Comparison of ENCODE assay signal across 22 cellular contexts in the genomic region with DNA sequence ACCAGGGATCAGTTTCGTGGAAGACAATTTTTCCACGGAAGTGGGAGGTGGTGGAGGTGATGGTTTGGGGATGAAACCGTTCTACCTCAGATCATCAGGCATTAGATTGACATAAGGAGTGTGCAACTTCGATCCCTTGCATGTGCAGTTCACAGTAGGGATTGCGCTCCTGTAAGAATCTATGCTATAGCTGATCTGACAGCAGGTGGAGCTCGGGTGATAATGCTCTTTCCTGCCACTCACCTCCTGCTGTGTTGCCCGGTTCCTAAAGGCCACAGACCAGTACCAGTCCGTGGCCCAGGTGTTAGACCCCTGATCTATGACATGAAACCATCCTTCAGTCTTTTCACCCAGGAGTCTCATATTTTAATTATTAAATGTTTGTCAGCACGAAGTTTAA. TPM values are rescaled to one million over a fixed set of nuclear protein-coding genes. Genes with fewer than 3 reads are reported as not detected.
"Had no signal": no experiment of that assay in that cellular context is flagged by ENCODE, and none has a peak within 500 bp of the region (broad histone marks: within the 10 kb centered on the region; RNA-seq: fewer than 3 reads in every experiment).

No MANE protein-coding gene starts in this region.

- H3K9ac ChIP-seq: KMS-11 had no signal

- H3K4me2 ChIP-seq: KMS-11 had no signal

- H3K27ac ChIP-seq: HL-60, KMS-11, RWPE1 had no signal

- FAIRE-seq: RCC 7860 had no signal

- ATAC-seq: SK-N-SH treated with all-trans-retinoic acid at 6 μM for 48 hours had no signal

- DNase-seq: IMR-90, Kasumi-1, MV-4-11, NCI-H1048, NCI-H1105 treated with DMSO at 0.1 percent for 48 hours, NCI-H1436, NCI-H187, NCI-H2029, NCI-H2081 treated with DMSO at 0.1 percent for 48 hours, NCI-H2171, NCI-H226, NCI-H446, NCI-H510A, NCI-H524 treated with DMSO at 0.1 percent for 48 hours, NCI-H69, NCI-H774, SHP77 had no signal

RNA-seq across cellular contexts. Expression of gene SCGB2B2, which starts 4.5 kb away (rescaled TPM):
- polyA plus RNA-seq: IMR-90 had no signal
